24 cellular contexts compared by ENCODE assay signal in the genomic region with DNA sequence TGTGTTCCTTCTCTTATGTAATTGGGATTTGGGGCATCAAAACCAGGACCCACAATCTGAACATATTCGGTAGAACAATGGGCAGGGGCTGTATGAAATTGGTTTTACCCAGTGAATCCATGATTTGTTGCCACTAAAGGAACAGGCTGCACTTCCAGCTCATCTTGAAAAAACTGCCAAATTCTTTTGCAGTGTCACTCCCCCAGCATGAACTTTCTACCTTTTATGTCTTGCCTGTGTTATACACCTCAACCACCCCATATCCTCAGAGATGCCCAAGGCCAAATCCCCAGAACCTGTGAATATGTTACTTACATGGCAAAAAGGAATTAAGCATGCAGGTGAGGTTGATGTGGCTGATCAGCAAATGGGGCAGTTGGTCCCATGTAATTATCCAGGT.
DNase-seq lines count a peak whose midpoint lies in the region; ATAC-seq and TF ChIP-seq lines count a peak whose summit lies in the region.
"Had no signal": no experiment of that assay in that cellular context is flagged by ENCODE, and none has a peak within 500 bp of the region (broad histone marks: within the 10 kb centered on the region; RNA-seq: fewer than 3 reads in every experiment).

No MANE protein-coding gene starts in this region.

- H2BK12ac ChIP-seq in trophoblast cell (ENCODE audit: low read length) = no peak overlapping the region

- H3K27ac Mint-ChIP-seq in activated T-helper 17 cell treated with anti-CD3 and anti-CD28 coated beads, Interleukin-2, amount 50 U/mL, for 72 hours = no peak overlapping the region
- H3K27ac Mint-ChIP-seq: CD14-positive monocyte; CD4-positive, alpha-beta memory T cell; CD4-positive, CD25-positive, alpha-beta regulatory T cell; CD8-positive, alpha-beta memory T cell had no signal

- H3K9ac ChIP-seq in trophoblast cell (ENCODE audit: low read length) = no peak overlapping the region
- H3K9ac ChIP-seq: BLaER1 had no signal

- no peaks in the 10 kb centered on the region; the same call in 1 of the 2 replicates for H3K9me2 ChIP-seq in PC-9 (ENCODE audit: insufficient read depth)

- H3K79me2 ChIP-seq in PC-9 (ENCODE audit: low read depth) (no peaks in the 10 kb centered on the region), trophoblast cell (ENCODE audit: control insufficient read depth, insufficient read depth, low read length, poor library complexity) (no peaks in the 10 kb centered on the region)

- H2AFZ ChIP-seq in PC-9 (no peak overlapping the region), trophoblast cell (ENCODE audit: insufficient read depth, low read length, poor library complexity) (no peak overlapping the region)

- H2BK120ac ChIP-seq in trophoblast cell (ENCODE audit: insufficient read depth, low read length, poor library complexity) = no peak overlapping the region

- H3K79me1 ChIP-seq in trophoblast cell (ENCODE audit: low read length) = no peaks in the 10 kb centered on the region

- no peak overlapping the region for H3K14ac ChIP-seq in trophoblast cell (ENCODE audit: low read length)

- no peaks in the 10 kb centered on the region for H3K9me3 Mint-ChIP-seq in activated T-helper 17 cell treated with anti-CD3 and anti-CD28 coated beads, Interleukin-2, amount 50 U/mL, for 72 hours

- H3K4me3 Mint-ChIP-seq in activated T-helper 17 cell treated with anti-CD3 and anti-CD28 coated beads, Interleukin-2, amount 50 U/mL, for 72 hours = no peak overlapping the region
- H3K4me3 Mint-ChIP-seq: CD14-positive monocyte; CD4-positive, alpha-beta memory T cell; CD4-positive, CD25-positive, alpha-beta regulatory T cell; CD8-positive, alpha-beta memory T cell had no signal

- no peaks in the 10 kb centered on the region for H3F3A ChIP-seq in PC-9 (ENCODE audit: insufficient read depth, low read depth)

- no peak overlapping the region for H3K23ac ChIP-seq in trophoblast cell (ENCODE audit: low read length)

- POLR2A ChIA-PET in PC-9 (lab: Charles Lee; ENCODE audit: unreplicated experiment) = interaction anchor here (0.6 kb wide), 1 partner anchor 64 kb away, joined by 4 read pairs; no protein-coding TSS in a partner anchor

- peaks cover 13% of the 10 kb centered on the region for H3K4me1 ChIP-seq in PC-9 (replicated peaks; ENCODE audit: insufficient read depth)
- no peaks in the 10 kb centered on the region for H3K4me1 ChIP-seq in trophoblast cell (ENCODE audit: control insufficient read depth in 1 of 2, insufficient read depth in 2 of 2, low read length in 2 of 2)
- H3K4me1 ChIP-seq: BE2C, BLaER1 had no signal

- H3K27ac ChIP-seq in PC-9 (no peak overlapping the region), trophoblast cell (ENCODE audit: low read depth, low read length) (no peak overlapping the region)
- H3K27ac ChIP-seq: BLaER1 had no signal

- intact Hi-C loops in PC-9 (cut with micrococcal nuclease; ENCODE audit: unreplicated experiment) = no loop called here

- H3K36me3 Mint-ChIP-seq in activated T-helper 17 cell treated with anti-CD3 and anti-CD28 coated beads, Interleukin-2, amount 50 U/mL, for 72 hours (ENCODE audit: low read depth) = no peaks in the 10 kb centered on the region
- H3K36me3 Mint-ChIP-seq: CD14-positive monocyte; CD4-positive, alpha-beta memory T cell; CD4-positive, CD25-positive, alpha-beta regulatory T cell had no signal

- H3K9me3 ChIP-seq in PC-9 (ENCODE audit: insufficient read depth, low read depth) (no peaks in the 10 kb centered on the region), trophoblast cell (ENCODE audit: insufficient read depth, low read depth, low read length) (no peaks in the 10 kb centered on the region)
- H3K9me3 ChIP-seq: BE2C had no signal

- ATAC-seq in esophagus mucosa (peak; percentile 78), GM18867 (IDR thresholded peaks at IDR 0.05; ENCODE audit: unreplicated experiment) (no peak)
- no peak for ATAC-seq in activated T-helper 17 cell treated with anti-CD3 and anti-CD28 coated beads, Interleukin-2, amount 50 U/mL, for 72 hours (replicated peaks)
- ATAC-seq: GM12878 had no signal

- no peak overlapping the region for H4K8ac ChIP-seq in trophoblast cell (ENCODE audit: low read depth, low read length)

- H3K4me2 ChIP-seq in PC-9 (peak overlapping the region; percentile 31; the same call in 1 of the 2 replicates), trophoblast cell (ENCODE audit: low read length) (no peak overlapping the region)
- H3K4me2 ChIP-seq: BLaER1 had no signal

- no peaks in the 10 kb centered on the region for H3K4me1 Mint-ChIP-seq in activated T-helper 17 cell treated with anti-CD3 and anti-CD28 coated beads, Interleukin-2, amount 50 U/mL, for 72 hours
- H3K4me1 Mint-ChIP-seq: CD14-positive monocyte; CD4-positive, alpha-beta memory T cell; CD4-positive, CD25-positive, alpha-beta regulatory T cell; CD8-positive, alpha-beta memory T cell had no signal

- H4K91ac ChIP-seq in trophoblast cell (ENCODE audit: low read depth, low read length) = no peak overlapping the region

- peak overlapping the region; percentile 31 for H2BK5ac ChIP-seq in trophoblast cell (ENCODE audit: low read depth, low read length, poor library complexity)

- no CpG with 5 or more reads among the region's 1 CpG for WGBS in trophoblast cell (ENCODE audit: extremely low coverage, insufficient coverage, insufficient read length)

- no TSS peak for BruUV-seq in PC-9 (replicated peaks; lab: Mats Ljungman, UMichigan)

- no peak overlapping the region for H3K4ac ChIP-seq in trophoblast cell (ENCODE audit: low read depth, low read length)

- H4K20me1 ChIP-seq in PC-9 (ENCODE audit: insufficient read depth) = no peaks in the 10 kb centered on the region
- H4K20me1 ChIP-seq: BLaER1 had no signal

- no peak overlapping the region for H2AK5ac ChIP-seq in trophoblast cell (ENCODE audit: low read length)

- H3K27me3 ChIP-seq in PC-9 (ENCODE audit: insufficient read depth, low read depth) = no peaks in the 10 kb centered on the region
- H3K27me3 ChIP-seq in trophoblast cell (ENCODE audit: insufficient read depth, low read length) = no peaks in the 10 kb centered on the region
- H3K27me3 ChIP-seq: BE2C, BLaER1 had no signal

- DNase-seq in PC-9 (peak; percentile 31 to 72), trophoblast cell (no peak), cerebellar nuclear complex (lab: John Stamatoyannopoulos, UW) (no peak)
- DNase-seq: 8988T; ACHN; BE2C; C1 segment of cervical spinal cord; CD4-positive, alpha-beta memory T cell; CD4-positive, CD25-positive, alpha-beta regulatory T cell; CD8-positive, alpha-beta memory T cell; COR-L47; DMS 273 treated with DMSO at 0.1 percent for 48 hours; DMS153; DMS53; DMS79; DND-41; EL; GDM1 had no signal

- H4K12ac ChIP-seq in trophoblast cell (ENCODE audit: low read depth, low read length) = no peak overlapping the region

- no peaks in the 10 kb centered on the region for H3K36me3 ChIP-seq in PC-9 (ENCODE audit: low read depth)
- H3K36me3 ChIP-seq in trophoblast cell (ENCODE audit: control insufficient read depth in 1 of 2, insufficient read depth in 2 of 2, low read length in 2 of 2) = no peaks in the 10 kb centered on the region
- H3K36me3 ChIP-seq: BE2C, BLaER1 had no signal

- H3K27me3 Mint-ChIP-seq in activated T-helper 17 cell treated with anti-CD3 and anti-CD28 coated beads, Interleukin-2, amount 50 U/mL, for 72 hours = peaks cover 8% of the 10 kb centered on the region

- no peak overlapping the region for H3K4me3 ChIP-seq in PC-9
- no peak overlapping the region for H3K4me3 ChIP-seq in trophoblast cell (ENCODE audit: low read depth, low read length)
- H3K4me3 ChIP-seq: BLaER1, GM12878 had no signal

- H3K18ac ChIP-seq in trophoblast cell (ENCODE audit: low read length) = no peak overlapping the region

- TF ChIP-seq CTCF in PC-9 (conservative IDR thresholded peaks at IDR 0.05) = no peak

- CTCF ChIA-PET in PC-9 (lab: Charles Lee) = no interaction called here

Comparison
In these comparisons a context has a peak if more than half of its experiments do, and no peak if none do; other contexts are left out.
1. DNase-seq: peak in PC-9 (2 of 2); none in trophoblast cell (0 of 2) and cerebellar nuclear complex (0 of 2).